In genomic region chr2:69196327-69197117, GRCh38 we compare ENCODE assay signal across 1 cellular context.
A peak's percentile ranks its signal among the peaks of the same experiment; 100 is the strongest.
TF ChIP-seq lines count a peak whose summit lies in the region.

No MANE protein-coding gene starts in this region.

TF ChIP-seq in HepG2, 621 proteins besides CTCF, POLR2A, EP300 and RAD21 (continues in another document):
- TF ChIP-seq PATZ1 (CRISPR knock-in tag; IDR thresholded peaks at IDR 0.05) (peak; percentile 43; the same call in 1 of the 2 replicates), ZBED4 (CRISPR knock-in tag; IDR thresholded peaks at IDR 0.05; ENCODE audit: borderline replicate concordance) (0 out of 2 replicates have a peak, but pooled peaks have one; percentile 39), TFE3 (CRISPR knock-in tag; IDR thresholded peaks at IDR 0.05) (no peak), RXRB (CRISPR knock-in tag; IDR thresholded peaks at IDR 0.05; ENCODE audit: borderline replicate concordance) (peak; percentile 38; the same call in 1 of the 2 replicates), NR2C2 (CRISPR knock-in tag; IDR thresholded peaks at IDR 0.05; ENCODE audit: borderline replicate concordance) (peak; percentile 37; the same call in 1 of the 2 replicates), LCORL (IDR thresholded peaks at IDR 0.05) (no peak), LCORL (CRISPR knock-in tag; IDR thresholded peaks at IDR 0.05) (no peak), POGZ (CRISPR knock-in tag; IDR thresholded peaks at IDR 0.05) (peak; percentile 34; the same call in 1 of the 2 replicates), GFI1 (CRISPR knock-in tag; IDR thresholded peaks at IDR 0.05; ENCODE audit: borderline replicate concordance) (no peak), ZBTB2 (CRISPR knock-in tag; IDR thresholded peaks at IDR 0.05; ENCODE audit: low read depth) (no peak), ZNF766 (CRISPR knock-in tag; IDR thresholded peaks at IDR 0.05; ENCODE audit: borderline replicate concordance) (no peak), SMC3 (IDR thresholded peaks at IDR 0.05; ENCODE audit: low read length) (peak; percentile 34; the same call in 1 of the 2 replicates), ZNF891 (CRISPR knock-in tag; IDR thresholded peaks at IDR 0.05) (no peak), TEAD3 (CRISPR knock-in tag; optimal IDR thresholded peaks at IDR 0.05; ENCODE audit: borderline replicate concordance) (peak; percentile 67), SAP130 (CRISPR knock-in tag; IDR thresholded peaks at IDR 0.05; ENCODE audit: low read depth) (peak; percentile 48; the same call in 1 of the 2 replicates), ARID5B (CRISPR knock-in tag; IDR thresholded peaks at IDR 0.05) (peak; percentile 74), ZGPAT (CRISPR knock-in tag; IDR thresholded peaks at IDR 0.05) (peak; percentile 39; the same call in 1 of the 2 replicates), RARA (CRISPR knock-in tag; IDR thresholded peaks at IDR 0.05) (peak; percentile 66), ZNF567 (CRISPR knock-in tag; IDR thresholded peaks at IDR 0.05; ENCODE audit: borderline replicate concordance) (no peak), ZFP36L2 (CRISPR knock-in tag; IDR thresholded peaks at IDR 0.05) (no peak), PAXIP1 (CRISPR knock-in tag; conservative IDR thresholded peaks at IDR 0.05) (0 out of 2 replicates have a peak, but pooled peaks have one; percentile 19), ZNF431 (CRISPR knock-in tag; IDR thresholded peaks at IDR 0.05; ENCODE audit: borderline replicate concordance, low read depth) (no peak), ESRRA (CRISPR knock-in tag; IDR thresholded peaks at IDR 0.05; ENCODE audit: low read depth) (no peak), KLF13 (CRISPR knock-in tag; IDR thresholded peaks at IDR 0.05) (no peak), CHD2 (IDR thresholded peaks at IDR 0.05; ENCODE audit: low read depth, low read length) (no peak), E2F5 (CRISPR knock-in tag; conservative IDR thresholded peaks at IDR 0.05) (no peak), GATAD2A (CRISPR knock-in tag; IDR thresholded peaks at IDR 0.05) (peak; percentile 65; the same call in 1 of the 2 replicates), ZSCAN9 (CRISPR knock-in tag; IDR thresholded peaks at IDR 0.05; ENCODE audit: borderline replicate concordance) (0 out of 2 replicates have a peak, but pooled peaks have one; percentile 33), MAX (IDR thresholded peaks at IDR 0.05) (peak; percentile 66), RFX1 (IDR thresholded peaks at IDR 0.05) (peak; percentile 82), KLF16 (CRISPR knock-in tag; IDR thresholded peaks at IDR 0.05) (peak in 1 of 2 experiments; percentile 58; a peak in 1 of 4 replicates), CEBPG (CRISPR knock-in tag; IDR thresholded peaks at IDR 0.05) (peak; percentile 95), KDM1A (CRISPR knock-in tag; IDR thresholded peaks at IDR 0.05) (0 out of 2 replicates have a peak, but pooled peaks have one; percentile 17), SOX13 (IDR thresholded peaks at IDR 0.05) (no peak), SOX13 (CRISPR knock-in tag; conservative IDR thresholded peaks at IDR 0.05 in 1 of 2, IDR thresholded peaks at IDR 0.05 in 1 of 2) (peak in 1 of 2 experiments; percentile 30; a peak in 1 of 4 replicates), ZBTB44 (CRISPR knock-in tag; IDR thresholded peaks at IDR 0.05) (no peak), ZNF138 (CRISPR knock-in tag; IDR thresholded peaks at IDR 0.05; ENCODE audit: low read depth) (no peak), BCL6 (CRISPR knock-in tag; IDR thresholded peaks at IDR 0.05) (peak; percentile 24; the same call in 1 of the 2 replicates)
